25 cellular contexts compared by ENCODE assay signal in the genomic region with DNA sequence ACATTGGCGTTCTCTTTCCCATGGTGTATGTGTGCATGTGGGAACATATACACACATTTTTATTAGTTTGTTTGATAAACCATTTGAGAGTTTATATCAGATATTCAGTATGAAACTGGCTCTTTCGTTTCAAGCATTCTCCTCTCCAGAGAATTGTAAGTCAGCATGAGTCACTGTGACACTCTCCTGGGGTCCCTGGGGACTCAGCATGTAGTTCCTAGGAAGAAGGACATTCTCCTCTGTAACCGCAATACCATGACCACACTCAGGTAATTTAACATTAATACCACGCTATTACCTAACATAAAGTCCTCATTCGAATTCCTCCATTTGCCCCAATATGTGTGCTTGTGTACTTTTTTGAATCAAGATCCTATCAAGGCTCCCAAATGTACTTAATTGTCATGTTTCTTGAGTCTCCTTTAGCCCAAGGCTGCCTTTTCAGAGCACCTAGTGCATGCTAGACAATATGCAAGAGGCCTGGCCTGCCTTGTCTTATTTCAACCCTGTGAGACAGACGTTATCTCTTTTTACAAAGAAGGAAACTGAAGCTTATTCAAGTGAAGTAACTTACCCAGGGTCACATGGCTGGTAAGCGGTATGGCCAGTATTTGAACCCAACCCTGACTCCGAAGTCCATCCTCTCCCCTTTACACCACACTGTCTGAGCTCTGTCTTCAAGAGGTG.
DNase-seq lines count a peak whose midpoint lies in the region; ATAC-seq, FAIRE-seq and TF ChIP-seq lines count a peak whose summit lies in the region.
"Had no signal": no experiment of that assay in that cellular context is flagged by ENCODE, and none has a peak within 500 bp of the region (broad histone marks: within the 10 kb centered on the region; RNA-seq: fewer than 3 reads in every experiment).

No MANE protein-coding gene starts in this region.

- POLR2A ChIA-PET in GM12878 (lab: Charles Lee): no interaction called here

- SMC1A ChIA-PET in GM12878 (lab: Charles Lee; ENCODE audit: uncharacterized antibody, unreplicated experiment): interaction anchor here (1.3 to 1.6 kb wide), 2 partner anchors 12 to 21 kb away, joined by 3 to 4 read pairs; no protein-coding TSS in a partner anchor

- H3K27ac ChIP-seq in Karpas-422 (ENCODE audit: low read length) (no peak overlapping the region), GM12878 (ENCODE audit: control insufficient read depth, insufficient read depth) (no peak overlapping the region)
- H3K27ac ChIP-seq: heart right ventricle, SK-N-MC had no signal

- H3K4me3 ChIP-seq in Karpas-422 (ENCODE audit: low read length) (no peak overlapping the region), GM12878 (no peak overlapping the region)
- H3K4me3 ChIP-seq: heart right ventricle, MG63, SK-N-MC had no signal

- in situ Hi-C loops in GM12878 (cut with MboI): no loop called here

- TF ChIP-seq POLR2A in GM12878 (IDR thresholded peaks at IDR 0.05; ENCODE audit: low read depth, low read length): no peak

- H3K9ac ChIP-seq in Karpas-422 (ENCODE audit: low read length) (peak overlapping the region; percentile 31), GM12878 (ENCODE audit: control insufficient read depth, insufficient read depth, low read length) (no peak overlapping the region)

- no peaks in the 10 kb centered on the region for H3K9me2 ChIP-seq in Karpas-422 (replicated peaks; ENCODE audit: insufficient read depth, low read length)

- H3K36me3 Mint-ChIP-seq in stimulated activated memory B cell treated with anti-CD40 and anti-IgM and Interleukin-4, amounts not matched to agents 10 μg/mL and 1 μg/mL and 100 μg/mL, for 72 hours: no peaks in the 10 kb centered on the region
- H3K36me3 Mint-ChIP-seq: brain, naive B cell, type B pancreatic cell had no signal

- DNase-seq in NCI-H82 (lab: John Stamatoyannopoulos, UW) (peak; percentile 38), NCI-H82 treated with DMSO at 0.1 percent for 48 hours (lab: John Stamatoyannopoulos, UW; ENCODE audit: unreplicated experiment) (no peak), Karpas-422 (peak; percentile 69), GM12878 (ENCODE audit: low read depth, low spot score) (no peak), epidermal melanocyte (ENCODE audit: insufficient read length, low spot score) (no peak)
- DNase-seq in activated CD8-positive, alpha-beta memory T cell treated with anti-CD3 and anti-CD28 coated beads, Interleukin-2, amount 50 U/mL, for 4 hours: no peak
- DNase-seq: activated CD8-positive, alpha-beta memory T cell treated with anti-CD3 and anti-CD28 coated beads, Interleukin-2, amount 50 U/mL, for 48 hours; activated effector memory CD4-positive, alpha-beta T cell treated with anti-CD3 and anti-CD28 coated beads, Interleukin-2, amount 50 U/mL, for 16 hours; C1 segment of cervical spinal cord; Calu3; cortex of kidney; H9; heart right ventricle; mesendoderm; MG63; naive B cell; stimulated activated CD4-positive, alpha-beta T cell treated with anti-CD3 and anti-CD28 coated beads, Interleukin-12 subunit alpha, Interleukin-12 subunit beta, amount 100 ng/mL, for 4 hours; stimulated activated CD4-positive, alpha-beta T cell treated with anti-CD3 and anti-CD28 coated beads, Interleukin-4, amount 100 ng/mL, for 4 hours had no signal

- intact Hi-C loops in GM12878 (cut with micrococcal nuclease; ENCODE audit: unreplicated experiment): no loop called here

- H3K4me2 ChIP-seq in Karpas-422 (ENCODE audit: low read depth, low read length, poor library complexity, severe bottlenecking) (peak overlapping the region; percentile 53), GM12878 (ENCODE audit: control insufficient read depth, insufficient read depth) (no peak overlapping the region)

- peak overlapping the region; percentile 0 for H3K4me3 Mint-ChIP-seq in stimulated activated memory B cell treated with anti-CD40 and anti-IgM and Interleukin-4, amounts not matched to agents 10 μg/mL and 1 μg/mL and 100 μg/mL, for 72 hours
- H3K4me3 Mint-ChIP-seq: brain, H9, naive B cell, type B pancreatic cell had no signal

- H2AFZ ChIP-seq in Karpas-422 (ENCODE audit: low read length) (peak overlapping the region; percentile 15; the same call in 1 of the 2 replicates), GM12878 (ENCODE audit: control insufficient read depth, low read depth, low read length) (no peak overlapping the region)

- H4K20me1 ChIP-seq in Karpas-422 (ENCODE audit: insufficient read depth, low read depth, low read length) (no peaks in the 10 kb centered on the region), GM12878 (ENCODE audit: control insufficient read depth, insufficient read depth) (no peaks in the 10 kb centered on the region)

- H3K36me3 ChIP-seq in Karpas-422 (ENCODE audit: insufficient read depth, low read length) (no peaks in the 10 kb centered on the region), GM12878 (ENCODE audit: control insufficient read depth in 2 of 2, insufficient read depth in 2 of 2, low read length in 1 of 2) (no peaks in the 10 kb centered on the region)
- H3K36me3 ChIP-seq: heart right ventricle, MG63 had no signal

- H3K4me1 Mint-ChIP-seq in stimulated activated memory B cell treated with anti-CD40 and anti-IgM and Interleukin-4, amounts not matched to agents 10 μg/mL and 1 μg/mL and 100 μg/mL, for 72 hours: peaks cover 56% of the 10 kb centered on the region

- H3K9me3 ChIP-seq in Karpas-422 (ENCODE audit: low read length) (no peaks in the 10 kb centered on the region), GM12878 (replicated peaks; ENCODE audit: control insufficient read depth, insufficient read depth, low read length) (no peaks in the 10 kb centered on the region; the same call in 2 of the 3 replicates)
- H3K9me3 ChIP-seq: heart right ventricle, MG63 had no signal

- H3K79me2 ChIP-seq in Karpas-422 (ENCODE audit: low read length) (no peaks in the 10 kb centered on the region), GM12878 (ENCODE audit: control insufficient read depth, insufficient read depth, low read length) (no peaks in the 10 kb centered on the region)

- no peaks in the 10 kb centered on the region for H3K27me3 Mint-ChIP-seq in stimulated activated memory B cell treated with anti-CD40 and anti-IgM and Interleukin-4, amounts not matched to agents 10 μg/mL and 1 μg/mL and 100 μg/mL, for 72 hours

- peak overlapping the region; percentile 80 for H3K27ac Mint-ChIP-seq in stimulated activated memory B cell treated with anti-CD40 and anti-IgM and Interleukin-4, amounts not matched to agents 10 μg/mL and 1 μg/mL and 100 μg/mL, for 72 hours
- H3K27ac Mint-ChIP-seq: naive B cell, type B pancreatic cell had no signal

- H3K9me3 Mint-ChIP-seq in stimulated activated memory B cell treated with anti-CD40 and anti-IgM and Interleukin-4, amounts not matched to agents 10 μg/mL and 1 μg/mL and 100 μg/mL, for 72 hours: no peaks in the 10 kb centered on the region
- H3K9me3 Mint-ChIP-seq: brain, H9, naive B cell, type B pancreatic cell had no signal

- TF ChIP-seq EP300 in GM12878 (IDR thresholded peaks at IDR 0.05; ENCODE audit: borderline replicate concordance in 1 of 2, control insufficient read depth in 1 of 2, low read depth in 2 of 2, low read length in 2 of 2): no peak

- RAD21 ChIA-PET in GM12878 (lab: Charles Lee; ENCODE audit: unreplicated experiment): no interaction called here

- no peak for TF ChIP-seq CTCF in GM12878 (IDR thresholded peaks at IDR 0.05 in 2 of 3, conservative IDR thresholded peaks at IDR 0.05 in 1 of 3; ENCODE audit: control insufficient read depth in 2 of 3, extremely low read depth in 1 of 3, insufficient read depth in 1 of 3, low read depth in 3 of 3, low read length in 3 of 3)

- H3K4me1 ChIP-seq in Karpas-422 (ENCODE audit: low read length) (peaks cover 41% of the 10 kb centered on the region), GM12878 (ENCODE audit: control insufficient read depth, insufficient read depth, low read length) (no peaks in the 10 kb centered on the region)

- WGBS in GM12878 (ENCODE audit: insufficient coverage, insufficient replicate concordance, low lambda C conversion rate, missing lambda C conversion rate): 34% methylated on average over 8 of the region's 8 CpGs

- no peak; the same call in 2 of the 3 replicates for ATAC-seq in GM12878
- ATAC-seq in stimulated activated memory B cell treated with anti-CD40 and anti-IgM and Interleukin-4, amounts not matched to agents 10 μg/mL and 1 μg/mL and 100 μg/mL, for 72 hours: peak; percentile 88
- no peak for ATAC-seq in HG03457 (IDR thresholded peaks at IDR 0.05; ENCODE audit: unreplicated experiment)

- no TSS peak for BruUV-seq in GM12878 (replicated peaks; lab: Mats Ljungman, UMichigan)

- no peak for FAIRE-seq in GM12878 (lab: Jason Lieb, UNC)
- FAIRE-seq: A204.1, GM18507 had no signal

- H3K27me3 ChIP-seq in Karpas-422 (ENCODE audit: low read length) (no peaks in the 10 kb centered on the region), GM12878 (replicated peaks in 1 of 2; ENCODE audit: control insufficient read depth in 2 of 2, insufficient read depth in 2 of 2, low read length in 1 of 2) (no peaks in the 10 kb centered on the region; a peak in 1 of 4 replicates)
- H3K27me3 ChIP-seq: heart right ventricle, MG63 had no signal

- TF ChIP-seq RAD21 in GM12878 (IDR thresholded peaks at IDR 0.05; ENCODE audit: insufficient read depth, low read depth, low read length): no peak

- CTCF ChIA-PET in GM12878 (lab: Yijun Ruan, JAX): interaction anchor here (0.7 kb wide), 1 partner anchor 218 kb away, joined by 3 read pairs; no protein-coding TSS in a partner anchor

TF ChIP-seq in GM12878, 131 proteins besides CTCF, POLR2A, EP300 and RAD21:
- no peak for TF ChIP-seq IRF4 (IDR thresholded peaks at IDR 0.05; ENCODE audit: low read depth, low read length)
- peak; percentile 69 for TF ChIP-seq MEF2B (IDR thresholded peaks at IDR 0.05; ENCODE audit: partially characterized antibody, poor library complexity, severe bottlenecking)
- TF ChIP-seq KAT2A (conservative IDR thresholded peaks at IDR 0.05; ENCODE audit: control insufficient read depth, low read depth, low read length): no peak
- no peak for TF ChIP-seq YBX1 (IDR thresholded peaks at IDR 0.05)
- TF ChIP-seq ZNF24 (IDR thresholded peaks at IDR 0.05): no peak
- peak; percentile 22; the same call in 1 of the 2 replicates for TF ChIP-seq RUNX3 (IDR thresholded peaks at IDR 0.05; ENCODE audit: low read length)
- TF ChIP-seq IKZF2 (IDR thresholded peaks at IDR 0.05): no peak

Comparison
In these comparisons a context has a peak if more than half of its experiments do, and no peak if none do; other contexts are left out.
1. DNase-seq: peak in NCI-H82 (single experiment) and Karpas-422 (single experiment); none in NCI-H82 treated with DMSO at 0.1 percent for 48 hours (single experiment), GM12878 (single experiment), epidermal melanocyte (single experiment) and activated CD8-positive, alpha-beta memory T cell treated with anti-CD3 and anti-CD28 coated beads, Interleukin-2, amount 50 U/mL, for 4 hours (single experiment).